Comparison of ENCODE assay signal across 30 cellular contexts in the genomic region with DNA sequence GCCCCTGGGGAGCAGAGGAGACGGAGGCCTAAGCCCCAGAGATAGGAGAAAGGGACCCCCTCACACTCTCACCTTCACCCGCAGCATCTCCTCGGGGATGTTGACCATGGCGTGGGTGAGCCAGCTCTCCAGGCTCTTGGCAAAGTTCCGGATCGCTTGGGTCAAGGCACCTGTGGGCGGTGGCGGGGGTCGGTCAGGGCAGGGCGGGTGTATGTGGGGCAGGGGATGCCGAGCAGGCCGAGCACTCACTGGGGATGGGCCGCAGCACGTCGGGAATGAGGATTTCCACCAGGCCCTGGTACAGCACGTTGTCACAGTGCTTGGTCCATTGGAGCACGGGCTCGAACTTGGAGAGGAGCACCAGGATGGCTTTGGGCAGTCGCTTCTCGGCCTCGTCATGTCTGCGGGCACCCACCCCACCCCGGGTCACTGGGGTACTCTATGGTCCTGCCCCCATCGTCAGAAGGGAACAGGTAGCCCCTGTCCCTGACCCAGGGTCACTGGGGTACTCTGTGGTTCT. TPM values are rescaled to one million over a fixed set of nuclear protein-coding genes. Genes with fewer than 3 reads are reported as not detected.
"Had no signal": no experiment of that assay in that cellular context is flagged by ENCODE, and none has a peak within 500 bp of the region (broad histone marks: within the 10 kb centered on the region; RNA-seq: fewer than 3 reads in every experiment).

No MANE protein-coding gene starts in this region.

- H3K27ac Mint-ChIP-seq: activated CD4-positive, alpha-beta T cell treated with anti-CD3 and anti-CD28 coated beads for 36 hours; activated CD4-positive, alpha-beta T cell treated with anti-CD3 and anti-CD28 coated beads, Interleukin-2, amount 10 ng/mL, durations not matched to agents 24 days and 14 days; activated naive CD8-positive, alpha-beta T cell; activated T-helper 17 cell treated with anti-CD3 and anti-CD28 coated beads, Interleukin-2, amount 50 U/mL, for 72 hours; dendritic cell treated with granulocyte-macrophage colony-stimulating factor and Interleukin-4, amounts not matched to agents 40 ng/mL and 50 ng/mL, for 4 days; endodermal cell; T-helper 17 cell; T-helper 2 cell treated with Interferon-gamma antibody and Interleukin-4, amounts not matched to agents 5 μg/mL and 100 μg/mL, for 36 hours had no signal

- H3K27me3 Mint-ChIP-seq: activated CD4-positive, alpha-beta memory T cell treated with anti-CD3 and anti-CD28 coated beads, Interleukin-2, amount 10 ng/mL, durations not matched to agents 7 days and 5 days; activated CD4-positive, alpha-beta T cell treated with anti-CD3 and anti-CD28 coated beads for 36 hours; activated CD4-positive, alpha-beta T cell treated with anti-CD3 and anti-CD28 coated beads, Interleukin-2, amount 10 ng/mL, durations not matched to agents 24 days and 14 days; activated naive CD8-positive, alpha-beta T cell; activated T-helper 17 cell treated with anti-CD3 and anti-CD28 coated beads, Interleukin-2, amount 50 U/mL, for 72 hours; central memory CD8-positive, alpha-beta T cell; dendritic cell treated with granulocyte-macrophage colony-stimulating factor and Interleukin-4, amounts not matched to agents 40 ng/mL and 50 ng/mL, for 4 days; T-helper 17 cell had no signal

- H3K27me3 ChIP-seq: brain microvascular endothelial cell, dorsolateral prefrontal cortex, esophagus muscularis mucosa, foreskin keratinocyte, gastrocnemius medialis had no signal

- H3K4me1 Mint-ChIP-seq: activated CD4-positive, alpha-beta memory T cell treated with anti-CD3 and anti-CD28 coated beads, Interleukin-2, amount 10 ng/mL, durations not matched to agents 7 days and 5 days; activated CD4-positive, alpha-beta T cell treated with anti-CD3 and anti-CD28 coated beads for 36 hours; activated CD4-positive, alpha-beta T cell treated with anti-CD3 and anti-CD28 coated beads, Interleukin-2, amount 10 ng/mL, durations not matched to agents 24 days and 14 days; activated T-helper 17 cell treated with anti-CD3 and anti-CD28 coated beads, Interleukin-2, amount 50 U/mL, for 72 hours; central memory CD8-positive, alpha-beta T cell had no signal

- H3K9me3 ChIP-seq: esophagus muscularis mucosa, gastrocnemius medialis had no signal

- H3K4me1 ChIP-seq: foreskin keratinocyte, gastrocnemius medialis had no signal

- DNase-seq: activated CD4-positive, alpha-beta memory T cell treated with anti-CD3 and anti-CD28 coated beads, Interleukin-2, amount 10 ng/mL, durations not matched to agents 7 days and 5 days; activated CD4-positive, alpha-beta T cell treated with anti-CD3 and anti-CD28 coated beads for 36 hours; activated CD4-positive, CD25-positive, alpha-beta regulatory T cell; activated CD4-positive, CD25-positive, alpha-beta regulatory T cell treated with anti-CD3 and anti-CD28 coated beads, Interleukin-2, amount 50 U/mL, for 72 hours; activated effector memory CD4-positive, alpha-beta T cell treated with Interleukin-2 at 50 U/mL for 16 hours; activated gamma-delta T cell treated with Interleukin-2 at 50 U/mL for 16 hours; activated naive CD4-positive, alpha-beta T cell treated with anti-CD3 and anti-CD28 coated beads, Interleukin-2, amount 50 U/mL, for 16 hours; activated naive CD4-positive, alpha-beta T cell treated with Interleukin-2 at 50 U/mL for 16 hours; activated T-cell treated with anti-CD3 and anti-CD28 coated beads, Interleukin-2, amount 50 U/mL, for 1 hour; amniotic stem cell; anterior cingulate cortex; brain microvascular endothelial cell; dorsolateral prefrontal cortex; effector memory CD4-positive, alpha-beta T cell; erythroblast; foreskin keratinocyte; gastrocnemius medialis; glutamatergic neuron; T-helper 1 cell; T-helper 17 cell had no signal

- H3K9me3 Mint-ChIP-seq: activated CD4-positive, alpha-beta memory T cell treated with anti-CD3 and anti-CD28 coated beads, Interleukin-2, amount 10 ng/mL, durations not matched to agents 7 days and 5 days; activated CD4-positive, alpha-beta T cell treated with anti-CD3 and anti-CD28 coated beads, Interleukin-2, amount 10 ng/mL, durations not matched to agents 24 days and 14 days; activated T-helper 17 cell treated with anti-CD3 and anti-CD28 coated beads, Interleukin-2, amount 50 U/mL, for 72 hours; central memory CD8-positive, alpha-beta T cell; dendritic cell treated with granulocyte-macrophage colony-stimulating factor and Interleukin-4, amounts not matched to agents 40 ng/mL and 50 ng/mL, for 4 days; endodermal cell; T-helper 2 cell treated with Interferon-gamma antibody and Interleukin-4, amounts not matched to agents 5 μg/mL and 100 μg/mL, for 36 hours had no signal

- H3K4me3 Mint-ChIP-seq: activated CD4-positive, alpha-beta memory T cell treated with anti-CD3 and anti-CD28 coated beads, Interleukin-2, amount 10 ng/mL, durations not matched to agents 7 days and 5 days; activated CD4-positive, alpha-beta T cell treated with anti-CD3 and anti-CD28 coated beads for 36 hours; activated CD4-positive, alpha-beta T cell treated with anti-CD3 and anti-CD28 coated beads, Interleukin-2, amount 10 ng/mL, durations not matched to agents 24 days and 14 days; activated naive CD8-positive, alpha-beta T cell; activated T-helper 17 cell treated with anti-CD3 and anti-CD28 coated beads, Interleukin-2, amount 50 U/mL, for 72 hours; central memory CD8-positive, alpha-beta T cell; dendritic cell treated with granulocyte-macrophage colony-stimulating factor and Interleukin-4, amounts not matched to agents 40 ng/mL and 50 ng/mL, for 4 days; endodermal cell; T-helper 17 cell; T-helper 2 cell treated with Interferon-gamma antibody and Interleukin-4, amounts not matched to agents 5 μg/mL and 100 μg/mL, for 36 hours had no signal

- H3K27ac ChIP-seq: brain microvascular endothelial cell, coronary artery, dorsolateral prefrontal cortex, esophagus muscularis mucosa, foreskin keratinocyte, gastrocnemius medialis had no signal

- H3K4me3 ChIP-seq: coronary artery, dorsolateral prefrontal cortex, esophagus muscularis mucosa, gastrocnemius medialis had no signal

- ATAC-seq: activated CD4-positive, alpha-beta T cell treated with anti-CD3 and anti-CD28 coated beads for 36 hours; activated T-helper 17 cell treated with anti-CD3 and anti-CD28 coated beads, Interleukin-2, amount 50 U/mL, for 72 hours; foreskin keratinocyte; gastrocnemius medialis; T-helper 17 cell had no signal

RNA-seq across cellular contexts. Expression of gene PODNL1, which starts 27.2 kb away (rescaled TPM):
- total RNA-seq: activated CD4-positive, alpha-beta T cell treated with anti-CD3 and anti-CD28 coated beads, Interleukin-2, amount 10 ng/mL, durations not matched to agents 24 days and 14 days; bronchial epithelial cell had no signal
